In the genomic region with DNA sequence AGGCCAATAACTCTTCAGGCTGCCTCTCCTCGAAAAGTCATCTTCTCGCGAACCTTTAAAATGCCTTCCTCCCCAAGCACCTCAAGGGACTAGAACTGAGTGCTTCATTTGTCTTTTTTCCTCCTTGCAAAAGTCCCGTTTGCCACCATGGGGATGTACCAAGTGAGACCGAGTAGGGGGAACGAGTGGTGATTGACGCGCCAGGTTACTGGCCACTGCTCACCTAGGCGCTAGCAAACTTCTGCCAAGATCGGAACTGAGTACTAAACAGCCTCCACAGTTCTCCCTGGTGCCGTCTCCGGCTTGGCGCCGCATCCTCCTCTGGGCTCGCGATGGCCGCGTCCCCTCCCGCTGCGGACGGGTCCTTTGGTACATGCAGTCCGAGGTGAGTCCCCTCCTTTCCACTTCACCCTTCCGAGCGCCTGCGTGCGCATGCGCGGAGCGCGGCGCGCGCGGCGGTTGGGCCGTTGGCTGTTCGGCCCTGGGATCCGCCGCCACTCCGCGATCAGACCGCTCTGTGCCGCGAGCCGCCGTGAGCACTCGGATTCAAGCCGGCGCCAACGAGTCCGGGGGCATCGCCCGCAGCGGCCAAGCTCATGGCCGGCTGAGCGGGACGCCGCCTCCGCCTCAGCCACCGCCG, we compare ENCODE assay signal across 8 cellular contexts. TPM values are rescaled to one million over a fixed set of nuclear protein-coding genes. Genes with fewer than 3 reads are reported as not detected.
DNase-seq lines count a peak whose midpoint lies in the region; ATAC-seq and TF ChIP-seq lines count a peak whose summit lies in the region.

A gene (plus strand): TSS at position 402 of the 640 bp plus-strand sequence. CDS start 4,877 bp downstream, outside the sequence.

- H3K4me3 ChIP-seq in BLaER1 treated with 17β-estradiol and CSF1 and Interleukin-3, amounts not matched to agents 10 nM and 100 nM: peak within 1 kb of the TSS; percentile 79 to 98 (median 95)
- H3K4me3 ChIP-seq in lower leg skin (ENCODE audit: low read depth, poor library complexity, severe bottlenecking): peak within 1 kb of the TSS; percentile 82

- WGBS in lower leg skin, 2 donors: 0 to 15% methylated on average over 10 to 61 of the region's 61 CpGs

- peaks cover 41 to 64% (median 50%) of the 10 kb centered on the region in 10 experiments for H3K4me1 ChIP-seq in BLaER1 treated with 17β-estradiol and CSF1 and Interleukin-3, amounts not matched to agents 10 nM and 100 nM

- ATAC-seq in GM19328 (IDR thresholded peaks at IDR 0.05; ENCODE audit: unreplicated experiment) (peak; percentile 39), HG03469 (IDR thresholded peaks at IDR 0.05; ENCODE audit: unreplicated experiment) (peak; percentile 27)

- TF ChIP-seq CTCF in lower leg skin (IDR thresholded peaks at IDR 0.05): peak in 1 of 3 donors; percentile 14

- TF ChIP-seq POLR2A in lower leg skin (IDR thresholded peaks at IDR 0.05): peak in 1 of 2 donors; percentile 76

- H4K20me1 ChIP-seq in BLaER1 treated with 17β-estradiol and CSF1 and Interleukin-3, amounts not matched to agents 10 nM and 100 nM: peaks cover 81 to 88% (median 86%) of the 10 kb centered on the region in 11 experiments

- H3K9me3 ChIP-seq in BLaER1 treated with 17β-estradiol and CSF1 and Interleukin-3, amounts not matched to agents 10 nM and 100 nM (replicated peaks in 1 of 11): no peaks in the 10 kb centered on the region

- H3K9ac ChIP-seq in BLaER1 treated with 17β-estradiol and CSF1 and Interleukin-3, amounts not matched to agents 10 nM and 100 nM: peak within 1 kb of the TSS; percentile 95 to 99 (median 98)

- peak within 1 kb of the TSS; percentile 81 to 96 (median 93) for H3K4me2 ChIP-seq in BLaER1 treated with 17β-estradiol and CSF1 and Interleukin-3, amounts not matched to agents 10 nM and 100 nM

- H3K27ac ChIP-seq in BLaER1 treated with 17β-estradiol and CSF1 and Interleukin-3, amounts not matched to agents 10 nM and 100 nM: peak within 1 kb of the TSS; percentile 94 to 99 (median 97)

- peaks cover 0 to 33% (median 0%) of the 10 kb centered on the region in 11 experiments; a peak in 5 of 22 replicates for H3K27me3 ChIP-seq in BLaER1 treated with 17β-estradiol and CSF1 and Interleukin-3, amounts not matched to agents 10 nM and 100 nM

- H3K36me3 ChIP-seq in BLaER1 treated with 17β-estradiol and CSF1 and Interleukin-3, amounts not matched to agents 10 nM and 100 nM: peaks cover 31 to 57% (median 53%) of the 10 kb centered on the region in 11 experiments

- DNase-seq in NCI-H526 treated with DMSO at 0.1 percent for 48 hours (lab: John Stamatoyannopoulos, UW) (peak; percentile 89), dermis blood vessel endothelial cell (peak; percentile 79), lower leg skin (ENCODE audit: low spot score in 2 of 2) (peak; percentile 48 to 95)
- DNase-seq in activated CD4-positive, alpha-beta T cell treated with anti-CD3 and anti-CD28 coated beads, Interleukin-2, amount 50 U/mL, for 48 hours: peak; percentile 59 to 64
- peak; percentile 36 to 48 for DNase-seq in stimulated activated CD4-positive, alpha-beta T cell treated with anti-CD3 and anti-CD28 coated beads, Interleukin-4, amount 100 ng/mL, for 48 hours (ENCODE audit: low read depth in 2 of 2)

- intact Hi-C loops in lower leg skin (cut with DNase I; ENCODE audit: low total_unique reads): no loop called here

RNA-seq across cellular contexts. Expression of the gene that starts here (rescaled TPM):
- 97.5 and 172 TPM in 2 replicates for total RNA-seq in dermis blood vessel endothelial cell
- 10 to 100 TPM; 57.7 to 98.0 (median 73.5) TPM for total RNA-seq in lower leg skin

Comparison
In these comparisons a context has a peak if more than half of its experiments do, and no peak if none do; other contexts are left out.
1. Peak in every context shown above with its lines: DNase-seq, ATAC-seq, H3K4me3 ChIP-seq and H3K27ac ChIP-seq.